10 cellular contexts compared by ENCODE assay signal in the genomic region with DNA sequence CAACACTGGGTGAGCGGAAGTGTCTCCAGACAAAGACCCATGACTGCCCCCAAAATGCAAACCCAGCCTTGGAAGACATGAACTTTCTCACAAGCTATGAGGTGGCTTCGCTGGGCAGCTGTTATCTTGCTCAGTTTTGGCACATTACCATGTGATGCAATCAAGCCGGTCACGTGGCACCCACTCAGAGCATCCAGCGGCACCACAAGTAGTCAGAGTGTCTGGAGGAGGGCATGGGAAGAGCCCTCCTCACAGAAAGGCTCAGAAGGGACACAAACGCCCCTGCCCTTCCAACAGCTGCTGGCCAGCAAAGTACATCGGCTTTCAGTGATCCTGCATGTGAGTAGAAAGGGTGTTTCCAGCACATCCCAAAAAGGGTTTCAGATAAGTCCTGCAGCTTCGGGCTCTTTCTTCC.
A peak's percentile ranks its signal among the peaks of the same experiment; 100 is the strongest.
DNase-seq lines count a peak whose midpoint lies in the region; ATAC-seq and TF ChIP-seq lines count a peak whose summit lies in the region.
"Had no signal": no experiment of that assay in that cellular context is flagged by ENCODE, and none has a peak within 500 bp of the region (broad histone marks: within the 10 kb centered on the region; RNA-seq: fewer than 3 reads in every experiment).

No MANE protein-coding gene starts in this region.

- no peaks in the 10 kb centered on the region for H4K20me1 ChIP-seq in fibroblast of lung (ENCODE audit: control insufficient read depth, extremely low read depth, insufficient read depth, low read length)

- H3K9me3 Mint-ChIP-seq in naive thymus-derived CD8-positive, alpha-beta T cell = peaks cover 0 to 2% (median 0%) of the 10 kb centered on the region in 9 donors

- POLR2A ChIA-PET in naive thymus-derived CD8-positive, alpha-beta T cell (lab: Charles Lee) = interaction anchor here (1.5 to 1.7 kb wide), 2 partner anchors 15 to 30 kb away, joined by 3 to 6 read pairs; no protein-coding TSS in a partner anchor

- no peaks in the 10 kb centered on the region for H3K27me3 Mint-ChIP-seq in naive thymus-derived CD8-positive, alpha-beta T cell
- H3K27me3 Mint-ChIP-seq: activated naive CD8-positive, alpha-beta T cell had no signal

- no peaks in the 10 kb centered on the region for H3K36me3 Mint-ChIP-seq in naive thymus-derived CD8-positive, alpha-beta T cell
- H3K36me3 Mint-ChIP-seq: activated naive CD8-positive, alpha-beta T cell had no signal

- no peak overlapping the region for H3K9ac ChIP-seq in fibroblast of lung (ENCODE audit: insufficient read depth, low read length)

- H3K79me2 ChIP-seq in fibroblast of lung (ENCODE audit: control insufficient read depth, insufficient read depth, low read length) = no peaks in the 10 kb centered on the region

- no peaks in the 10 kb centered on the region for H3K9me3 ChIP-seq in fibroblast of lung (ENCODE audit: control insufficient read depth, insufficient read depth, low read depth, low read length)

- intact Hi-C loops in posterior vena cava (cut with DNase I) = no loop called here

- no peaks in the 10 kb centered on the region for H3K27me3 ChIP-seq in fibroblast of lung (ENCODE audit: control insufficient read depth, insufficient read depth, low read length)

- no peak for ATAC-seq in GM18861 (IDR thresholded peaks at IDR 0.05; ENCODE audit: unreplicated experiment)
- ATAC-seq in GM18907 (IDR thresholded peaks at IDR 0.05; ENCODE audit: unreplicated experiment) = no peak
- no peak for ATAC-seq in naive thymus-derived CD8-positive, alpha-beta T cell
- no peak for ATAC-seq in GM19351 (IDR thresholded peaks at IDR 0.05; ENCODE audit: unreplicated experiment)

- H3K36me3 ChIP-seq in fibroblast of lung (ENCODE audit: control insufficient read depth, insufficient read depth, low read length) = no peaks in the 10 kb centered on the region

- H3K4me2 ChIP-seq in fibroblast of lung (ENCODE audit: extremely low read depth, insufficient read depth, low read length) = peak overlapping the region; percentile 4

- H3K4me3 Mint-ChIP-seq in naive thymus-derived CD8-positive, alpha-beta T cell = no peak overlapping the region
- H3K4me3 Mint-ChIP-seq: activated naive CD8-positive, alpha-beta T cell had no signal

- peaks cover 9% of the 10 kb centered on the region for H3K4me1 ChIP-seq in fibroblast of lung (ENCODE audit: control insufficient read depth, extremely low read depth, insufficient read depth, low read length)

- TF ChIP-seq CTCF in fibroblast of lung (conservative IDR thresholded peaks at IDR 0.05 in 1 of 2, IDR thresholded peaks at IDR 0.05 in 1 of 2; ENCODE audit: low read depth in 1 of 2, low read length in 2 of 2) = no peak

- DNase-seq in GF-D8 (lab: John Stamatoyannopoulos, UW) (peak; percentile 68), NCI-H510A (lab: John Stamatoyannopoulos, UW) (peak; percentile 54), fibroblast of lung (ENCODE audit: low read depth in 2 of 2) (peak; percentile 93), posterior vena cava (ENCODE audit: low spot score) (peak; percentile 95)
- DNase-seq in naive thymus-derived CD8-positive, alpha-beta T cell = no peak

- no peak overlapping the region for H3K27ac ChIP-seq in fibroblast of lung (ENCODE audit: insufficient read depth, low read length)
- H3K27ac ChIP-seq: skin epidermis had no signal

- H3K4me3 ChIP-seq in fibroblast of lung (replicated peaks in 1 of 4; ENCODE audit: control extremely low read depth in 1 of 4, insufficient read depth in 1 of 4, low read depth in 3 of 4, low read length in 4 of 4) = no peak overlapping the region
- H3K4me3 ChIP-seq: skin epidermis had no signal

- peak overlapping the region in 3 of 10 donors; percentile 8 to 90 (median 47) for H3K27ac Mint-ChIP-seq in naive thymus-derived CD8-positive, alpha-beta T cell
- H3K27ac Mint-ChIP-seq: activated naive CD8-positive, alpha-beta T cell had no signal

- H2AFZ ChIP-seq in fibroblast of lung (ENCODE audit: low read length) = no peak overlapping the region

- H3K4me1 Mint-ChIP-seq in naive thymus-derived CD8-positive, alpha-beta T cell = peaks cover 21 to 47% (median 39%) of the 10 kb centered on the region in 4 donors

Comparison
In these comparisons a context has a peak if more than half of its experiments do, and no peak if none do; other contexts are left out.
1. DNase-seq: peak in GF-D8 (single experiment), NCI-H510A (single experiment), fibroblast of lung (2 of 2) and posterior vena cava (single experiment); none in naive thymus-derived CD8-positive, alpha-beta T cell (0 of 10).